In genomic region chr5:96871022-96871388, GRCh38 we compare ENCODE assay signal across 17 cellular contexts. TPM values are rescaled to one million over a fixed set of nuclear protein-coding genes. Genes with fewer than 3 reads are reported as not detected.
DNase-seq lines count a peak whose midpoint lies in the region; ATAC-seq and TF ChIP-seq lines count a peak whose summit lies in the region.
"Had no signal": no experiment of that assay in that cellular context is flagged by ENCODE, and none has a peak within 500 bp of the region (broad histone marks: within the 10 kb centered on the region; RNA-seq: fewer than 3 reads in every experiment).

No MANE protein-coding gene starts in this region.

- H3K23ac ChIP-seq in IMR-90 (ENCODE audit: low read depth, low read length): no peak overlapping the region

- H3K4me3 ChIP-seq in IMR-90 (ENCODE audit: insufficient read depth, low read depth, low read length): no peak overlapping the region
- no peak overlapping the region for H3K4me3 ChIP-seq in neuron (ENCODE audit: low read length)
- H3K4me3 ChIP-seq: MG63, SJCRH30 had no signal

- peak overlapping the region; percentile 83 for H3K27ac Mint-ChIP-seq in activated CD4-positive, alpha-beta T cell treated with anti-CD3 and anti-CD28 coated beads, Interleukin-2, amount 10 ng/mL, durations not matched to agents 24 days and 14 days
- H3K27ac Mint-ChIP-seq in activated T-helper 2 cell treated with anti-CD3 and anti-CD28 coated beads, Interferon-gamma antibody, Interleukin-2, Interleukin-4, amounts not matched to agents 10 μg/mL and 5 μg/mL and 100 μg/mL, durations not matched to agents 14 hours and 24 hours and 36 hours: peak overlapping the region; percentile 90

- no peak overlapping the region for H2BK20ac ChIP-seq in IMR-90 (ENCODE audit: low read depth, low read length)

- no peak overlapping the region for H4K5ac ChIP-seq in IMR-90 (ENCODE audit: low read depth, low read length)

- no peaks in the 10 kb centered on the region for H3K9me1 ChIP-seq in IMR-90 (ENCODE audit: insufficient read depth, low read length)

- no peak overlapping the region for H4K91ac ChIP-seq in IMR-90 (ENCODE audit: insufficient read depth, low read depth, low read length)

- no peak overlapping the region for H3K18ac ChIP-seq in IMR-90 (ENCODE audit: low read depth, low read length)

- no peak overlapping the region for H3K56ac ChIP-seq in IMR-90 (ENCODE audit: extremely low read depth, insufficient read depth, low read length)

- 0 out of 2 replicates have a peak overlapping the region, but pooled peaks have one; percentile 14 for H3K14ac ChIP-seq in IMR-90 (replicated peaks; ENCODE audit: low read depth, low read length)

- DNase-seq in activated CD4-positive, alpha-beta T cell treated with anti-CD3 and anti-CD28 coated beads, Interleukin-2, amount 10 ng/mL, durations not matched to agents 24 days and 14 days: no peak
- no peak for DNase-seq in activated CD4-positive, alpha-beta T cell treated with anti-CD3 and anti-CD28 coated beads for 1 hour
- no peak for DNase-seq in IMR-90
- no peak for DNase-seq in activated T-helper 2 cell treated with anti-CD3 and anti-CD28 coated beads, Interferon-gamma antibody, Interleukin-2, Interleukin-4, amounts not matched to agents 10 μg/mL and 5 μg/mL and 100 μg/mL, durations not matched to agents 14 hours and 24 hours and 36 hours (ENCODE audit: low spot score)
- DNase-seq in SW480 (ENCODE audit: low spot score): no peak
- no peak for DNase-seq in AG08396 (ENCODE audit: low spot score)
- DNase-seq: ACHN; activated effector memory CD4-positive, alpha-beta T cell treated with anti-CD3 and anti-CD28 coated beads, Interleukin-2, amount 50 U/mL, for 16 hours; Calu3; caudate nucleus; foreskin keratinocyte; MG63; NCI-H2029 treated with DMSO at 0.1 percent for 48 hours; occipital lobe; SJCRH30 had no signal

- no peaks in the 10 kb centered on the region for H4K20me1 ChIP-seq in IMR-90 (ENCODE audit: insufficient read depth, low read length)

- H3K27me3 Mint-ChIP-seq in activated CD4-positive, alpha-beta T cell treated with anti-CD3 and anti-CD28 coated beads, Interleukin-2, amount 10 ng/mL, durations not matched to agents 24 days and 14 days: no peaks in the 10 kb centered on the region
- H3K27me3 Mint-ChIP-seq in activated T-helper 2 cell treated with anti-CD3 and anti-CD28 coated beads, Interferon-gamma antibody, Interleukin-2, Interleukin-4, amounts not matched to agents 10 μg/mL and 5 μg/mL and 100 μg/mL, durations not matched to agents 14 hours and 24 hours and 36 hours (ENCODE audit: low read depth): no peaks in the 10 kb centered on the region

- H3K36me3 ChIP-seq in IMR-90 (ENCODE audit: control insufficient read depth, insufficient read depth, low read length) (no peaks in the 10 kb centered on the region), neuron (ENCODE audit: insufficient read depth, low read length) (no peaks in the 10 kb centered on the region)
- H3K36me3 ChIP-seq: MG63, SJCRH30 had no signal

- H2BK5ac ChIP-seq in IMR-90 (ENCODE audit: low read depth, low read length, poor library complexity, severe bottlenecking): no peak overlapping the region

- in situ Hi-C loops in IMR-90 (cut with MboI; ENCODE audit: low sequenced_read_pairs): loop anchor here (5.0 kb wide), 1 partner anchor 291 kb away; no protein-coding TSS in a partner anchor

- no peak overlapping the region for H3K9ac ChIP-seq in IMR-90 (ENCODE audit: low read depth, low read length)

- no peaks in the 10 kb centered on the region for H3K9me3 Mint-ChIP-seq in activated CD4-positive, alpha-beta T cell treated with anti-CD3 and anti-CD28 coated beads, Interleukin-2, amount 10 ng/mL, durations not matched to agents 24 days and 14 days
- H3K9me3 Mint-ChIP-seq in activated T-helper 2 cell treated with anti-CD3 and anti-CD28 coated beads, Interferon-gamma antibody, Interleukin-2, Interleukin-4, amounts not matched to agents 10 μg/mL and 5 μg/mL and 100 μg/mL, durations not matched to agents 14 hours and 24 hours and 36 hours: no peaks in the 10 kb centered on the region

- WGBS in IMR-90 (ENCODE audit: extremely low coverage in 2 of 2, insufficient read length in 1 of 2), 2 experiments: 75% methylated on average over 2 of the region's 2 CpGs; no CpG with 5 or more reads in 1 of the 2 experiments

- no peak overlapping the region for H3K4ac ChIP-seq in IMR-90 (ENCODE audit: low read depth, low read length)

- H2BK15ac ChIP-seq in IMR-90 (ENCODE audit: low read depth, low read length): no peak overlapping the region

- TF ChIP-seq RAD21 in IMR-90 (IDR thresholded peaks at IDR 0.05; ENCODE audit: low read length): no peak

- CTCF ChIA-PET in IMR-90 (lab: Yijun Ruan, JAX): interaction anchor here (2.1 kb wide), 1 partner anchor 272 kb away, joined by 7 read pairs; the partner anchor contains the start of gene LIX1

- dilution Hi-C loops in IMR-90 (cut with HindIII; ENCODE audit: low sequenced_read_pairs, unreplicated experiment): no loop called here

- ATAC-seq in IMR-90 (ENCODE audit: low read depth): no peak
- ATAC-seq in HG03469 (IDR thresholded peaks at IDR 0.05; ENCODE audit: unreplicated experiment): no peak
- ATAC-seq: foreskin keratinocyte had no signal

- H2BK120ac ChIP-seq in IMR-90 (ENCODE audit: low read depth, low read length): no peak overlapping the region

- H2AFZ ChIP-seq in IMR-90 (replicated peaks; ENCODE audit: low read length, poor library complexity) (no peak overlapping the region), neuron (ENCODE audit: low read depth, low read length) (peak overlapping the region; percentile 62)

- no peak for TF ChIP-seq POLR2A in IMR-90 (IDR thresholded peaks at IDR 0.05; ENCODE audit: low read depth, low read length)

- peak overlapping the region; percentile 59 for H3K4me3 Mint-ChIP-seq in activated CD4-positive, alpha-beta T cell treated with anti-CD3 and anti-CD28 coated beads, Interleukin-2, amount 10 ng/mL, durations not matched to agents 24 days and 14 days
- H3K4me3 Mint-ChIP-seq in activated T-helper 2 cell treated with anti-CD3 and anti-CD28 coated beads, Interferon-gamma antibody, Interleukin-2, Interleukin-4, amounts not matched to agents 10 μg/mL and 5 μg/mL and 100 μg/mL, durations not matched to agents 14 hours and 24 hours and 36 hours (ENCODE audit: low read depth): peak overlapping the region; percentile 61

- BruUV-seq in IMR-90 (replicated peaks; lab: Mats Ljungman, UMichigan): no TSS peak

- H3K9me3 ChIP-seq in IMR-90 (ENCODE audit: control insufficient read depth, insufficient read depth, low read length) (no peaks in the 10 kb centered on the region), neuron (ENCODE audit: low read length) (no peaks in the 10 kb centered on the region)
- H3K9me3 ChIP-seq: MG63, SJCRH30 had no signal

- H3K27me3 ChIP-seq in IMR-90 (ENCODE audit: control insufficient read depth, insufficient read depth, low read length): no peaks in the 10 kb centered on the region
- no peaks in the 10 kb centered on the region for H3K27me3 ChIP-seq in neuron (ENCODE audit: insufficient read depth, low read length)
- H3K27me3 ChIP-seq: foreskin keratinocyte, MG63, SJCRH30 had no signal

- H3K4me1 ChIP-seq in IMR-90 (ENCODE audit: control insufficient read depth, insufficient read depth, low read length): peaks cover 4% of the 10 kb centered on the region
- H3K4me1 ChIP-seq in neuron (ENCODE audit: insufficient read depth, low read length): peaks cover 13% of the 10 kb centered on the region
- H3K4me1 ChIP-seq: foreskin keratinocyte, SJCRH30 had no signal

- intact Hi-C loops in activated CD4-positive, alpha-beta T cell treated with anti-CD3 and anti-CD28 coated beads, Interleukin-2, amount 10 ng/mL, durations not matched to agents 24 days and 14 days (cut with micrococcal nuclease): loop anchor here (1.0 to 2.0 kb wide), 2 partner anchors 22 to 224 kb away; no protein-coding TSS in a partner anchor
- intact Hi-C loops in IMR-90 (cut with micrococcal nuclease): loop anchor here (2.0 kb wide), 1 partner anchor 64 kb away; no protein-coding TSS in a partner anchor
- intact Hi-C loops in activated T-helper 2 cell treated with anti-CD3 and anti-CD28 coated beads, Interferon-gamma antibody, Interleukin-2, Interleukin-4, amounts not matched to agents 10 μg/mL and 5 μg/mL and 100 μg/mL, durations not matched to agents 14 hours and 24 hours and 36 hours (cut with micrococcal nuclease): loop anchor here (1.0 to 5.0 kb wide), 2 partner anchors 131 to 224 kb away; no protein-coding TSS in a partner anchor

- no peaks in the 10 kb centered on the region for H3K36me3 Mint-ChIP-seq in activated CD4-positive, alpha-beta T cell treated with anti-CD3 and anti-CD28 coated beads, Interleukin-2, amount 10 ng/mL, durations not matched to agents 24 days and 14 days (ENCODE audit: low read depth)
- H3K36me3 Mint-ChIP-seq in activated T-helper 2 cell treated with anti-CD3 and anti-CD28 coated beads, Interferon-gamma antibody, Interleukin-2, Interleukin-4, amounts not matched to agents 10 μg/mL and 5 μg/mL and 100 μg/mL, durations not matched to agents 14 hours and 24 hours and 36 hours (ENCODE audit: low read depth): no peaks in the 10 kb centered on the region

- H3K4me1 Mint-ChIP-seq in activated CD4-positive, alpha-beta T cell treated with anti-CD3 and anti-CD28 coated beads, Interleukin-2, amount 10 ng/mL, durations not matched to agents 24 days and 14 days: peaks cover 67% of the 10 kb centered on the region
- H3K4me1 Mint-ChIP-seq in activated T-helper 2 cell treated with anti-CD3 and anti-CD28 coated beads, Interferon-gamma antibody, Interleukin-2, Interleukin-4, amounts not matched to agents 10 μg/mL and 5 μg/mL and 100 μg/mL, durations not matched to agents 14 hours and 24 hours and 36 hours (ENCODE audit: low read depth): peaks cover 67% of the 10 kb centered on the region

- H3K79me1 ChIP-seq in IMR-90 (ENCODE audit: low read depth in 1 of 2, low read length in 2 of 2): 0 out of 4 replicates have a peak, but pooled peaks cover 0 to 3% of the 10 kb centered on the region in 2 experiments

- POLR2A ChIA-PET in IMR-90 (lab: Charles Lee; ENCODE audit: unreplicated experiment): no interaction called here

- no peak overlapping the region for H3K4me2 ChIP-seq in IMR-90 (ENCODE audit: low read depth, low read length)

- H2AK5ac ChIP-seq in IMR-90 (ENCODE audit: low read depth, low read length): no peak overlapping the region

- H2AK9ac ChIP-seq in IMR-90 (replicated peaks; ENCODE audit: low read depth, low read length, poor library complexity): no peak overlapping the region

- no peak overlapping the region for H3K27ac ChIP-seq in IMR-90 (ENCODE audit: insufficient read depth, low read length)
- H3K27ac ChIP-seq: foreskin keratinocyte, SJCRH30 had no signal

- H4K8ac ChIP-seq in IMR-90 (ENCODE audit: low read depth in 2 of 2, low read length in 2 of 2): no peak overlapping the region

- TF ChIP-seq CTCF in IMR-90 (conservative IDR thresholded peaks at IDR 0.05; ENCODE audit: low read depth, low read length): no peak

RNA-seq across cellular contexts. Expression of gene ERAP2, which starts 5.3 kb away (rescaled TPM):
- total RNA-seq in activated CD4-positive, alpha-beta T cell treated with anti-CD3 and anti-CD28 coated beads, Interleukin-2, amount 10 ng/mL, durations not matched to agents 24 days and 14 days: 48.9 and 51.3 TPM in 2 replicates
- 18.3 and 21.3 TPM in 2 replicates for total RNA-seq in IMR-90 (2012; rRNA removed)
- 10.6 and 11.0 TPM in 2 replicates for polyA plus RNA-seq in IMR-90 (2012; rRNA removed)
- 2.9 and 4.5 TPM in 2 replicates for polyA plus RNA-seq in IMR-90 (2012; cell fraction: cytosol; rRNA removed)
- 1.2 and 8.3 TPM in 2 replicates for polyA plus RNA-seq in IMR-90 (2012; cell fraction: nucleus; rRNA removed; ENCODE audit: low replicate concordance)
- 46.8 and 49.3 TPM in 2 replicates for total RNA-seq in activated T-helper 2 cell treated with anti-CD3 and anti-CD28 coated beads, Interferon-gamma antibody, Interleukin-2, Interleukin-4, amounts not matched to agents 10 μg/mL and 5 μg/mL and 100 μg/mL, durations not matched to agents 14 hours and 24 hours and 36 hours
